ENCODE assay signal across 1 cellular context in genomic region chr6:90297124-90297865, GRCh38.
TF ChIP-seq lines count a peak whose summit lies in the region.

No MANE protein-coding gene starts in this region.

TF ChIP-seq in GM23338, 12 proteins besides CTCF, POLR2A, EP300 and RAD21:
- TF ChIP-seq ZNF462 (CRISPR knock-in tag; IDR thresholded peaks at IDR 0.05) (no peak), ETS1 (IDR thresholded peaks at IDR 0.05) (no peak), POLR2AphosphoS5 (IDR thresholded peaks at IDR 0.05; ENCODE audit: low read depth) (peak; percentile 66)
